Comparison of ENCODE assay signal across 1 cellular context in genomic region chr12:131949431-131950181, GRCh38.
TF ChIP-seq lines count a peak whose summit lies in the region.

Gene EP400, plus strand, starts transcription at chr12:131949942. Its CDS starts 10,678 bp downstream, at chr12:131960620.

TF ChIP-seq in K562, 482 proteins besides CTCF, POLR2A, EP300 and RAD21 (continued from another document and continues in another):
- TF ChIP-seq E2F1 (CRISPR knock-in tag; IDR thresholded peaks at IDR 0.05), result peak; percentile 69
- peak in 1 of 2 experiments; percentile 77; a peak in 2 of 4 replicates for TF ChIP-seq HDAC1 (IDR thresholded peaks at IDR 0.05)
- TF ChIP-seq FUS (optimal IDR thresholded peaks at IDR 0.05; ENCODE audit: low read depth, low read length), result peak; percentile 34
- peak; percentile 45; the same call in 1 of the 2 replicates for TF ChIP-seq TARDBP (IDR thresholded peaks at IDR 0.05)
- no peak for TF ChIP-seq ZNF197 (CRISPR knock-in tag; IDR thresholded peaks at IDR 0.05; ENCODE audit: low read depth)
- TF ChIP-seq NR1H2 (CRISPR knock-in tag; IDR thresholded peaks at IDR 0.05), result 0 out of 2 replicates have a peak, but pooled peaks have one; percentile 5
- TF ChIP-seq RCOR1 (IDR thresholded peaks at IDR 0.05; ENCODE audit: borderline replicate concordance in 1 of 2, low read depth in 2 of 2, low read length in 2 of 2), result peak in 1 of 2 experiments; percentile 50; a peak in 1 of 4 replicates
- no peak for TF ChIP-seq NEUROD1 (IDR thresholded peaks at IDR 0.05; ENCODE audit: borderline replicate concordance, low read depth, low read length, partially characterized antibody)
- TF ChIP-seq SIN3A (IDR thresholded peaks at IDR 0.05; ENCODE audit: borderline replicate concordance in 2 of 2, control insufficient read depth in 1 of 2, low read depth in 2 of 2, low read length in 2 of 2), result peak in 1 of 2 experiments; percentile 43; a peak in 2 of 4 replicates
- peak; percentile 92 for TF ChIP-seq CREM (IDR thresholded peaks at IDR 0.05; ENCODE audit: low read depth)
- TF ChIP-seq CXXC5 (CRISPR knock-in tag; IDR thresholded peaks at IDR 0.05), result peak; percentile 96
- TF ChIP-seq ZNF592 (IDR thresholded peaks at IDR 0.05), result 0 out of 2 replicates have a peak, but pooled peaks have one; percentile 26
- TF ChIP-seq ARID3A (IDR thresholded peaks at IDR 0.05; ENCODE audit: borderline replicate concordance, low read depth, low read length), result no peak
- TF ChIP-seq MAFG (tag; conservative IDR thresholded peaks at IDR 0.05), result no peak
- peak; percentile 93 for TF ChIP-seq RB1 (IDR thresholded peaks at IDR 0.05; ENCODE audit: low read depth)
- TF ChIP-seq MNT (conservative IDR thresholded peaks at IDR 0.05), result peak; percentile 74 to 84
- peak; percentile 50; the same call in 1 of the 2 replicates for TF ChIP-seq ZBTB7A (IDR thresholded peaks at IDR 0.05; ENCODE audit: borderline replicate concordance, control insufficient read depth, low read depth, low read length)
- TF ChIP-seq POLR2G (IDR thresholded peaks at IDR 0.05; ENCODE audit: low read depth, low read length), result peak; percentile 88
- TF ChIP-seq HNRNPK (IDR thresholded peaks at IDR 0.05; ENCODE audit: low read depth, low read length, poor library complexity, severe bottlenecking), result no peak
- TF ChIP-seq RBM25 (IDR thresholded peaks at IDR 0.05; ENCODE audit: low read depth, low read length, severe bottlenecking), result peak; percentile 86
- TF ChIP-seq SMAD4 (CRISPR knock-in tag; conservative IDR thresholded peaks at IDR 0.05), result peak; percentile 94
- TF ChIP-seq HDAC2 (IDR thresholded peaks at IDR 0.05), result peak; percentile 76; the same call in 1 of the 2 replicates
- TF ChIP-seq REST (CRISPR knock-in tag; IDR thresholded peaks at IDR 0.05; ENCODE audit: low read depth), result peak; percentile 83
- peak; percentile 66 for TF ChIP-seq SAP30 (IDR thresholded peaks at IDR 0.05; ENCODE audit: borderline replicate concordance, insufficient read depth, low read depth, low read length, poor library complexity, severe bottlenecking)
- TF ChIP-seq ZNF76 (CRISPR knock-in tag; IDR thresholded peaks at IDR 0.05; ENCODE audit: borderline replicate concordance), result peak; percentile 71; the same call in 1 of the 2 replicates
- TF ChIP-seq MTA1 (IDR thresholded peaks at IDR 0.05; ENCODE audit: borderline replicate concordance), result no peak
- TF ChIP-seq GMEB1 (CRISPR knock-in tag; IDR thresholded peaks at IDR 0.05), result peak; percentile 76
- TF ChIP-seq GTF2E2 (tag; IDR thresholded peaks at IDR 0.05), result peak; percentile 78; the same call in 1 of the 2 replicates
- 0 out of 2 replicates have a peak, but pooled peaks have one; percentile 13 for TF ChIP-seq ILF3 (IDR thresholded peaks at IDR 0.05; ENCODE audit: borderline replicate concordance)
- peak; percentile 18; the same call in 1 of the 2 replicates for TF ChIP-seq TEAD4 (IDR thresholded peaks at IDR 0.05; ENCODE audit: low read length)
- no peak for TF ChIP-seq TEAD4 (CRISPR knock-in tag; IDR thresholded peaks at IDR 0.05; ENCODE audit: borderline replicate concordance)
- peak; percentile 91 for TF ChIP-seq GABPA (tag; conservative IDR thresholded peaks at IDR 0.05; ENCODE audit: low read depth)
- peak; percentile 33 for TF ChIP-seq TBP (optimal IDR thresholded peaks at IDR 0.05; ENCODE audit: low read depth, low read length)
- no peak for TF ChIP-seq ZNF165 (CRISPR knock-in tag; IDR thresholded peaks at IDR 0.05; ENCODE audit: borderline replicate concordance)
- TF ChIP-seq MAX (CRISPR knock-in tag; IDR thresholded peaks at IDR 0.05), result peak; percentile 43
- peak; percentile 67; the same call in 1 of the 2 replicates for TF ChIP-seq ZBTB2 (IDR thresholded peaks at IDR 0.05)
- peak; percentile 59; the same call in 1 of the 2 replicates for TF ChIP-seq ETV5 (CRISPR knock-in tag; IDR thresholded peaks at IDR 0.05; ENCODE audit: low read depth)
- TF ChIP-seq ETS1 (conservative IDR thresholded peaks at IDR 0.05; ENCODE audit: control insufficient read depth, low read depth, low read length), result peak; percentile 45; the same call in 1 of the 2 replicates
- peak; percentile 68 for TF ChIP-seq ZFX (CRISPR knock-in tag; IDR thresholded peaks at IDR 0.05)
- peak in 2 of 3 experiments; percentile 57 to 79 for TF ChIP-seq YY1 (IDR thresholded peaks at IDR 0.05; ENCODE audit: borderline replicate concordance in 1 of 3, control insufficient read depth in 1 of 3, extremely low read depth in 1 of 3, insufficient read depth in 3 of 3, insufficient read length in 1 of 3, insufficient replicate concordance in 2 of 3, low read depth in 1 of 3, low read length in 2 of 3)
- TF ChIP-seq GATAD2B (IDR thresholded peaks at IDR 0.05; ENCODE audit: borderline replicate concordance), result no peak; the same call in 1 of the 2 replicates
